23 cellular contexts compared by ENCODE assay signal in the genomic region with DNA sequence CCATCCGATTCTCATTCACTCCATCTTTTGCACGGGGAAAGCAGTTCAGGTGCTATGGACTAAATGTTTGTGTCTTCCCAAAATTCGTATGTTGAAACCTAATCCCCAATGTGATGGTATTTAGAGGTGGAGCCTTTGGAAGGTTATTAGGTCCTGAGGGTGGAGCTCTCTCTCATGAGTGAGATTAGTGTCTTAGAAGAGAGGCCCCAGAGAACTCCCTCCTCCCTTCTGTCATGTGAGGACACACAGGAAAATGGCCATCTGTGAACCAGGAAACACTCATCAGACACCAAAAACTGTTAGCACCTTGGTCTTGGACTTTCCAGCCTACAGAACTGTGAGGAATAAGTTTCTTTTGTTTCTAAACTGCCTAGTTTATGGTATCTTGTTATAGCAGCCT. TPM values are rescaled to one million over a fixed set of nuclear protein-coding genes. Genes with fewer than 3 reads are reported as not detected.
"Had no signal": no experiment of that assay in that cellular context is flagged by ENCODE, and none has a peak within 500 bp of the region (broad histone marks: within the 10 kb centered on the region; RNA-seq: fewer than 3 reads in every experiment).

No MANE protein-coding gene starts in this region.

- H3K4me3 ChIP-seq: adrenal gland, esophagus muscularis mucosa, mucosa of descending colon, ovary, psoas muscle, right lobe of liver, stomach, testis had no signal

- H3K36me3 ChIP-seq: adrenal gland, esophagus muscularis mucosa, ovary, right lobe of liver, stomach had no signal

- H3K27ac ChIP-seq: adrenal gland, esophagus muscularis mucosa, ovary, psoas muscle, right lobe of liver, stomach, testis had no signal

- H3K4me1 ChIP-seq: adrenal gland, esophagus muscularis mucosa, testis had no signal

- H3K9me3 ChIP-seq: adrenal gland, esophagus muscularis mucosa, mucosa of descending colon, ovary, psoas muscle, right lobe of liver, stomach, testis had no signal

- H3K4me3 Mint-ChIP-seq: activated CD4-positive, alpha-beta T cell treated with anti-CD3 and anti-CD28 coated beads, Interleukin-2, amount 10 ng/mL, durations not matched to agents 7 days and 5 days; activated CD8-positive, alpha-beta T cell treated with anti-CD3 and anti-CD28 coated beads, Interleukin-2, amount 10 ng/mL, durations not matched to agents 7 days and 5 days; activated naive CD4-positive, alpha-beta T cell treated with anti-CD3 and anti-CD28 coated beads, Interleukin-2, amount 50 U/mL, for 24 hours; activated T-cell treated with anti-CD3 and anti-CD28 coated beads, Interleukin-2, amount 50 U/mL, for 24 hours; dendritic cell treated with granulocyte-macrophage colony-stimulating factor and Interleukin-4, amounts not matched to agents 40 ng/mL and 50 ng/mL, for 4 days; naive thymus-derived CD4-positive, alpha-beta T cell; stimulated activated effector memory CD8-positive, alpha-beta T cell treated with anti-CD3 and anti-CD28 coated beads, Interleukin-12 subunit alpha, Interleukin-12 subunit beta, amount 100 ng/mL, for 72 hours; type B pancreatic cell had no signal

- H3K36me3 Mint-ChIP-seq: activated naive CD4-positive, alpha-beta T cell treated with anti-CD3 and anti-CD28 coated beads, Interleukin-2, amount 50 U/mL, for 24 hours; naive thymus-derived CD4-positive, alpha-beta T cell; stimulated activated effector memory CD8-positive, alpha-beta T cell treated with anti-CD3 and anti-CD28 coated beads, Interleukin-12 subunit alpha, Interleukin-12 subunit beta, amount 100 ng/mL, for 72 hours; type B pancreatic cell had no signal

- H3K9me3 Mint-ChIP-seq: activated CD4-positive, alpha-beta T cell treated with anti-CD3 and anti-CD28 coated beads, Interleukin-2, amount 10 ng/mL, durations not matched to agents 7 days and 5 days; dendritic cell treated with granulocyte-macrophage colony-stimulating factor and Interleukin-4, amounts not matched to agents 40 ng/mL and 50 ng/mL, for 4 days had no signal

- H3K4me1 Mint-ChIP-seq: activated CD4-positive, alpha-beta T cell treated with anti-CD3 and anti-CD28 coated beads, Interleukin-2, amount 10 ng/mL, durations not matched to agents 7 days and 5 days; activated naive CD4-positive, alpha-beta T cell treated with anti-CD3 and anti-CD28 coated beads, Interleukin-2, amount 50 U/mL, for 24 hours; stimulated activated effector memory CD8-positive, alpha-beta T cell treated with anti-CD3 and anti-CD28 coated beads, Interleukin-12 subunit alpha, Interleukin-12 subunit beta, amount 100 ng/mL, for 72 hours had no signal

- DNase-seq: activated CD4-positive, alpha-beta T cell treated with anti-CD3 and anti-CD28 coated beads, Interleukin-2, amount 10 ng/mL, durations not matched to agents 7 days and 5 days; activated CD8-positive, alpha-beta T cell treated with anti-CD3 and anti-CD28 coated beads, Interleukin-2, amount 10 ng/mL, durations not matched to agents 7 days and 5 days; activated T-cell treated with anti-CD3 and anti-CD28 coated beads, Interleukin-2, amount 50 U/mL, for 24 hours; adrenal gland; cerebellar nuclear complex; effector CD8-positive, alpha-beta T cell; left ventricle myocardium superior; mucosa of descending colon; naive thymus-derived CD4-positive, alpha-beta T cell; ovary; psoas muscle; right lobe of liver; stimulated activated CD4-positive, alpha-beta T cell treated with anti-CD3 and anti-CD28 coated beads, Interleukin-4, amount 100 ng/mL, for 24 hours; stomach; T-helper 9 cell; testis had no signal

- H3K27me3 ChIP-seq: adrenal gland, esophagus muscularis mucosa, ovary, right lobe of liver, stomach, testis had no signal

- H3K27ac Mint-ChIP-seq: activated CD4-positive, alpha-beta T cell treated with anti-CD3 and anti-CD28 coated beads, Interleukin-2, amount 10 ng/mL, durations not matched to agents 7 days and 5 days; activated CD8-positive, alpha-beta T cell treated with anti-CD3 and anti-CD28 coated beads, Interleukin-2, amount 10 ng/mL, durations not matched to agents 7 days and 5 days; activated naive CD4-positive, alpha-beta T cell treated with anti-CD3 and anti-CD28 coated beads, Interleukin-2, amount 50 U/mL, for 24 hours; activated T-cell treated with anti-CD3 and anti-CD28 coated beads, Interleukin-2, amount 50 U/mL, for 24 hours; dendritic cell treated with granulocyte-macrophage colony-stimulating factor and Interleukin-4, amounts not matched to agents 40 ng/mL and 50 ng/mL, for 4 days; naive thymus-derived CD4-positive, alpha-beta T cell; stimulated activated effector memory CD8-positive, alpha-beta T cell treated with anti-CD3 and anti-CD28 coated beads, Interleukin-12 subunit alpha, Interleukin-12 subunit beta, amount 100 ng/mL, for 72 hours; type B pancreatic cell had no signal

RNA-seq across cellular contexts. Expression of a gene that starts 15.8 kb away (rescaled TPM):
- total RNA-seq: activated CD4-positive, alpha-beta T cell treated with anti-CD3 and anti-CD28 coated beads, Interleukin-2, amount 10 ng/mL, durations not matched to agents 7 days and 5 days; activated CD8-positive, alpha-beta T cell treated with anti-CD3 and anti-CD28 coated beads, Interleukin-2, amount 10 ng/mL, durations not matched to agents 7 days and 5 days; adrenal gland; astrocyte; bronchial epithelial cell; mucosa of descending colon; naive thymus-derived CD4-positive, alpha-beta T cell; ovary; psoas muscle; right lobe of liver had no signal
